In genomic region chr12:120457133-120457532, GRCh38 we compare ENCODE assay signal across 10 cellular contexts. TPM values are rescaled to one million over a fixed set of nuclear protein-coding genes. Genes with fewer than 3 reads are reported as not detected.
A peak's percentile ranks its signal among the peaks of the same experiment; 100 is the strongest.
DNase-seq lines count a peak whose midpoint lies in the region; ATAC-seq, FAIRE-seq and TF ChIP-seq lines count a peak whose summit lies in the region.
"Had no signal": no experiment of that assay in that cellular context is flagged by ENCODE, and none has a peak within 500 bp of the region (broad histone marks: within the 10 kb centered on the region; RNA-seq: fewer than 3 reads in every experiment).

No MANE protein-coding gene starts in this region.

- H3K27ac Mint-ChIP-seq in CD8-positive, alpha-beta T cell = no peak overlapping the region

- DNase-seq in HepG2 (ENCODE audit: low spot score) = peak; percentile 24
- DNase-seq in right lobe of liver = no peak
- peak; percentile 48 for DNase-seq in OCI-LY7 (ENCODE audit: low spot score)
- DNase-seq in fibroblast of mammary gland (ENCODE audit: low read depth) = no peak
- DNase-seq in OCI-M1 (lab: John Stamatoyannopoulos, UW) = no peak
- DNase-seq in foreskin melanocyte = no peak
- DNase-seq in AG08396 (ENCODE audit: low spot score) = no peak
- DNase-seq in CD8-positive, alpha-beta T cell = no peak
- DNase-seq: naive B cell had no signal

- no peaks in the 10 kb centered on the region for H3K27me3 Mint-ChIP-seq in CD8-positive, alpha-beta T cell (ENCODE audit: low read depth)
- H3K27me3 Mint-ChIP-seq: naive B cell had no signal

- H2AFZ ChIP-seq in HepG2 (ENCODE audit: low read length) (no peak overlapping the region), OCI-LY7 (ENCODE audit: low read length) (no peak overlapping the region)

- H4K20me1 ChIP-seq in HepG2 (ENCODE audit: insufficient read depth, low read length) (0 out of 2 replicates have a peak, but pooled peaks cover 9% of the 10 kb centered on the region), OCI-LY7 (ENCODE audit: insufficient read depth, low read length) (peaks cover 3% of the 10 kb centered on the region; the same call in 1 of the 2 replicates)

- no peak overlapping the region for H3K4me3 Mint-ChIP-seq in CD8-positive, alpha-beta T cell
- H3K4me3 Mint-ChIP-seq: naive B cell had no signal

- no peak overlapping the region for H3K27ac ChIP-seq in HepG2 (ENCODE audit: extremely low read length, insufficient read depth, low read length)
- no peak overlapping the region for H3K27ac ChIP-seq in right lobe of liver
- no peak overlapping the region for H3K27ac ChIP-seq in OCI-LY7 (ENCODE audit: low read depth, low read length, poor library complexity, severe bottlenecking)
- no peak overlapping the region for H3K27ac ChIP-seq in CD8-positive, alpha-beta T cell (ENCODE audit: low read depth, low read length)

- peaks cover 5% of the 10 kb centered on the region for H3K4me1 Mint-ChIP-seq in CD8-positive, alpha-beta T cell (ENCODE audit: low read depth)

- ATAC-seq in HepG2 (peak; percentile 63), right lobe of liver (no peak)
- no peak for ATAC-seq in CD8-positive, alpha-beta T cell

- intact Hi-C loops in HepG2 (cut with micrococcal nuclease; ENCODE audit: unreplicated experiment) = loop anchor here (5.0 kb wide), 1 partner anchor 75 kb away; the partner anchor contains the start of gene RNF10
- intact Hi-C loops in right lobe of liver (cut with DNase I) = loop anchor here in 1 of 2 donors (10.0 kb wide), 1 partner anchor 108 kb away; no protein-coding TSS in a partner anchor
- intact Hi-C loops in OCI-LY7 (cut with micrococcal nuclease; ENCODE audit: unreplicated experiment) = no loop called here
- intact Hi-C loops in CD8-positive, alpha-beta T cell (cut with DNase I, micrococcal nuclease) = no loop called here

- H3K36me3 ChIP-seq in HepG2 (replicated peaks in 1 of 2; ENCODE audit: control insufficient read depth in 1 of 2, insufficient read depth in 2 of 2, low read length in 2 of 2) = peaks cover 21 to 63% of the 10 kb centered on the region in 2 experiments
- H3K36me3 ChIP-seq in right lobe of liver = peaks cover 2 to 71% (median 25%) of the 10 kb centered on the region in 4 donors
- peaks cover 94% of the 10 kb centered on the region for H3K36me3 ChIP-seq in OCI-LY7 (ENCODE audit: insufficient read depth, low read length)
- peaks cover 30% of the 10 kb centered on the region for H3K36me3 ChIP-seq in CD8-positive, alpha-beta T cell (ENCODE audit: insufficient read depth, low read length)

- TF ChIP-seq EP300 in HepG2 (IDR thresholded peaks at IDR 0.05; ENCODE audit: low read depth in 2 of 2, low read length in 2 of 2) = no peak
- TF ChIP-seq EP300 in HepG2 (CRISPR knock-in tag; IDR thresholded peaks at IDR 0.05; ENCODE audit: borderline replicate concordance) = no peak

- TF ChIP-seq RAD21 in HepG2 (CRISPR knock-in tag; IDR thresholded peaks at IDR 0.05) = no peak

- BruUV-seq in HepG2 (replicated peaks; lab: Mats Ljungman, UMichigan) = no TSS peak
- no TSS peak for BruUV-seq in OCI-LY7 (replicated peaks; lab: Mats Ljungman, UMichigan)

- H3K27me3 ChIP-seq in HepG2 (ENCODE audit: control insufficient read depth in 1 of 2, insufficient read depth in 2 of 2, low read length in 2 of 2) = no peaks in the 10 kb centered on the region
- H3K27me3 ChIP-seq in right lobe of liver = no peaks in the 10 kb centered on the region
- H3K27me3 ChIP-seq in CD8-positive, alpha-beta T cell (ENCODE audit: insufficient read depth, low read length) = no peaks in the 10 kb centered on the region

- TF ChIP-seq POLR2A in HepG2 (IDR thresholded peaks at IDR 0.05; ENCODE audit: insufficient read depth in 1 of 2, low read depth in 2 of 2, low read length in 2 of 2) (0 out of 4 replicates have a peak, but pooled peaks of 1 of the 2 experiments have one; percentile 23), right lobe of liver (IDR thresholded peaks at IDR 0.05) (no peak)

- TF ChIP-seq CTCF in HepG2 (CRISPR knock-in tag; IDR thresholded peaks at IDR 0.05) = peak; percentile 52
- TF ChIP-seq CTCF in right lobe of liver (IDR thresholded peaks at IDR 0.05) = peak in 1 of 4 donors; percentile 14
- TF ChIP-seq CTCF in OCI-LY7 (conservative IDR thresholded peaks at IDR 0.05; ENCODE audit: low read length) = peak; percentile 74
- TF ChIP-seq CTCF in fibroblast of mammary gland (conservative IDR thresholded peaks at IDR 0.05; ENCODE audit: control insufficient read depth, insufficient read depth, low read depth, low read length) = peak; percentile 39
- TF ChIP-seq CTCF in CD8-positive, alpha-beta T cell (IDR thresholded peaks at IDR 0.05) = no peak

- peaks cover 61% of the 10 kb centered on the region for H3K36me3 Mint-ChIP-seq in CD8-positive, alpha-beta T cell

- H3K4me1 ChIP-seq in HepG2 (ENCODE audit: insufficient read depth, low read length) (no peaks in the 10 kb centered on the region), right lobe of liver (peaks cover 0 to 19% (median 3%) of the 10 kb centered on the region in 4 donors), OCI-LY7 (ENCODE audit: insufficient read depth, low read length, poor library complexity, severe bottlenecking) (no peaks in the 10 kb centered on the region)
- H3K4me1 ChIP-seq in CD8-positive, alpha-beta T cell (ENCODE audit: insufficient read depth, low read length) = no peaks in the 10 kb centered on the region

- FAIRE-seq in HepG2 (lab: Jason Lieb, UNC) = no peak
- FAIRE-seq: G401.6 had no signal

- POLR2A ChIA-PET in HepG2 (lab: Yijun Ruan, JAX) = interaction anchor here (1.2 kb wide), 1 partner anchor 10 kb away, joined by 6 read pairs; no protein-coding TSS in a partner anchor
- POLR2A ChIA-PET in OCI-LY7 (lab: Charles Lee) = interaction anchor here (2.1 kb wide), 1 partner anchor 12 kb away, joined by 6 read pairs; no protein-coding TSS in a partner anchor
- POLR2A ChIA-PET in CD8-positive, alpha-beta T cell (lab: Charles Lee) = interaction anchor here (1.0 kb wide), 1 partner anchor 13 kb away, joined by 3 read pairs; no protein-coding TSS in a partner anchor

- H3K9me3 ChIP-seq in HepG2 (ENCODE audit: low read length) (no peaks in the 10 kb centered on the region), right lobe of liver (no peaks in the 10 kb centered on the region), OCI-LY7 (ENCODE audit: low read length) (no peaks in the 10 kb centered on the region)
- no peaks in the 10 kb centered on the region for H3K9me3 ChIP-seq in CD8-positive, alpha-beta T cell (ENCODE audit: low read length)

- H3K4me3 ChIP-seq in HepG2 (replicated peaks in 1 of 3; ENCODE audit: insufficient read depth in 1 of 3, low read depth in 2 of 3, low read length in 3 of 3) (no peak overlapping the region), right lobe of liver (no peak overlapping the region), OCI-LY7 (ENCODE audit: low read depth, low read length, poor library complexity, severe bottlenecking) (no peak overlapping the region), fibroblast of mammary gland (ENCODE audit: control insufficient read depth, low read depth, low read length) (no peak overlapping the region)
- H3K4me3 ChIP-seq in CD8-positive, alpha-beta T cell (ENCODE audit: low read depth, low read length) = no peak overlapping the region

- H3K4me2 ChIP-seq in HepG2 (ENCODE audit: low read depth, low read length) (no peak overlapping the region), OCI-LY7 (ENCODE audit: low read length) (no peak overlapping the region)

- no peak overlapping the region for H3K9ac ChIP-seq in HepG2 (ENCODE audit: insufficient read depth, low read depth, low read length)

- CTCF ChIA-PET in HepG2 (lab: Yijun Ruan, JAX; ENCODE audit: low intra/inter-chr PET ratio, low total read pairs) = no interaction called here
- CTCF ChIA-PET in OCI-LY7 (lab: Charles Lee; ENCODE audit: unreplicated experiment) = interaction anchor here (0.8 kb wide), 1 partner anchor 11 kb away, joined by 3 read pairs; the partner anchor contains the start of genes GATC and TRIAP1
- CTCF ChIA-PET in CD8-positive, alpha-beta T cell (lab: Charles Lee) = interaction anchor here (1.0 to 2.0 kb wide), 5 partner anchors 9 to 19 kb away, joined by 3 to 9 read pairs (median 4); partner anchors contain the start of gene COX6A1

- no peaks in the 10 kb centered on the region for H3K9me3 Mint-ChIP-seq in CD8-positive, alpha-beta T cell
- H3K9me3 Mint-ChIP-seq: naive B cell had no signal

- no peaks in the 10 kb centered on the region for H3K79me2 ChIP-seq in HepG2 (ENCODE audit: insufficient read depth, low read length)
- peaks cover 2% of the 10 kb centered on the region; the same call in 1 of the 2 replicates for H3K79me2 ChIP-seq in OCI-LY7 (ENCODE audit: insufficient read depth, low read depth, low read length)

- WGBS in HepG2 (ENCODE audit: low lambda C conversion rate) = 95% methylated on average over 6 of the region's 6 CpGs
- 89% methylated on average over 4 of the region's 6 CpGs for WGBS in right lobe of liver (ENCODE audit: insufficient coverage, low coverage, low lambda C conversion rate, missing lambda C conversion rate)

- H3K9me2 ChIP-seq in OCI-LY7 (ENCODE audit: insufficient read depth, low read length) = no peaks in the 10 kb centered on the region

- in situ Hi-C loops in HepG2 (cut with HindIII; ENCODE audit: extremely low pct_ligation_motif_present, low pct_unique_long_range_greater_than_20kb) = no loop called here

RNA-seq across cellular contexts. Expression of gene GATC, which starts 10.9 kb away (rescaled TPM):
- 29.7 and 38.5 TPM in 2 replicates for total RNA-seq in HepG2 (2016; rRNA removed; fragmentation: Illumina TruSeq; extraction: Trizol)
- total RNA-seq in HepG2 (2016; cell fraction: cytosol; rRNA removed; fragmentation: Illumina TruSeq; extraction: Trizol; ENCODE audit: low read depth) = 6.2 and 7.0 TPM in 2 replicates
- 27.8 and 40.0 TPM in 2 replicates for total RNA-seq in HepG2 (2016; cell fraction: insoluble cytoplasmic fraction; rRNA removed; fragmentation: Illumina TruSeq; extraction: Trizol)
- total RNA-seq in HepG2 (2016; cell fraction: membrane; rRNA removed; fragmentation: Illumina TruSeq; extraction: Trizol) = 19.6 and 20.8 TPM in 2 replicates
- total RNA-seq in HepG2 (2016; cell fraction: nucleus; rRNA removed; fragmentation: Illumina TruSeq; extraction: Trizol) = 15.6 and 15.8 TPM in 2 replicates
- polyA plus RNA-seq in HepG2 (2011; rRNA removed) = 16.2 and 17.7 TPM in 2 replicates
- polyA plus RNA-seq in HepG2 (2011; cell fraction: cytosol; rRNA removed) = 11.9 and 14.7 TPM in 2 replicates
- 11.4 and 14.2 TPM in 2 replicates for polyA plus RNA-seq in HepG2 (2011; cell fraction: nucleus; rRNA removed)
- polyA plus RNA-seq in HepG2 (2012) = 16.9 and 17.4 TPM in 2 replicates
- polyA plus RNA-seq in HepG2 (2016; cell fraction: cytosol; fragmentation: Illumina TruSeq; extraction: Trizol; ENCODE audit: low read depth) = 6.3 and 6.9 TPM in 2 replicates
- polyA plus RNA-seq in HepG2 (2016; cell fraction: insoluble cytoplasmic fraction; fragmentation: Illumina TruSeq; extraction: Trizol; ENCODE audit: low read depth) = 39.2 and 42.0 TPM in 2 replicates
- polyA plus RNA-seq in HepG2 (2016; cell fraction: membrane; fragmentation: Illumina TruSeq; extraction: Trizol; ENCODE audit: low read depth) = 16.7 and 17.8 TPM in 2 replicates
- polyA plus RNA-seq in HepG2 (2016; cell fraction: nucleus; fragmentation: Illumina TruSeq; extraction: Trizol; ENCODE audit: insufficient read depth, low read depth) = 24.7 and 31.3 TPM in 2 replicates
- polyA minus RNA-seq in HepG2 (2011; rRNA and poly(A)+ RNA removed; ENCODE audit: low replicate concordance) = 39.6 and 42.0 TPM in 2 replicates
- 11.3 and 14.5 TPM in 2 replicates for polyA minus RNA-seq in HepG2 (2011; cell fraction: cytosol; rRNA and poly(A)+ RNA removed)
- 13.5 and 15.9 TPM in 2 replicates for polyA minus RNA-seq in HepG2 (2011; cell fraction: nucleus; rRNA and poly(A)+ RNA removed)
- total RNA-seq in right lobe of liver = 10 to 100 TPM; 13.4 to 23.8 (median 15.9) TPM
- 36.1 and 37.6 TPM in 2 replicates for total RNA-seq in OCI-LY7 (2014; rRNA removed; shearing (Covaris generic))
- total RNA-seq in OCI-LY7 (2022) = 34.6 and 35.8 TPM in 2 replicates
- total RNA-seq in CD8-positive, alpha-beta T cell = 10 to 100 TPM; 16.6 to 17.3 TPM

RNA-seq across cellular contexts. Expression of gene TRIAP1, which starts 10.9 kb away (rescaled TPM):
- total RNA-seq in HepG2 (2016; rRNA removed; fragmentation: Illumina TruSeq; extraction: Trizol) (117 and 178 TPM in 2 replicates), right lobe of liver (10 to 100 TPM; 13.3 to 28.7 (median 17.0) TPM), OCI-LY7 (2022) (25.9 and 26.4 TPM in 2 replicates)
- 39.1 and 44.5 TPM in 2 replicates for total RNA-seq in HepG2 (2016; cell fraction: cytosol; rRNA removed; fragmentation: Illumina TruSeq; extraction: Trizol; ENCODE audit: low read depth)
- total RNA-seq in HepG2 (2016; cell fraction: insoluble cytoplasmic fraction; rRNA removed; fragmentation: Illumina TruSeq; extraction: Trizol) = 119 and 181 TPM in 2 replicates
- 111 and 122 TPM in 2 replicates for total RNA-seq in HepG2 (2016; cell fraction: membrane; rRNA removed; fragmentation: Illumina TruSeq; extraction: Trizol)
- 43.7 and 44.3 TPM in 2 replicates for total RNA-seq in HepG2 (2016; cell fraction: nucleus; rRNA removed; fragmentation: Illumina TruSeq; extraction: Trizol)
- 44.4 and 55.0 TPM in 2 replicates for polyA plus RNA-seq in HepG2 (2011; rRNA removed)
- 24.2 and 38.0 TPM in 2 replicates for polyA plus RNA-seq in HepG2 (2011; cell fraction: cytosol; rRNA removed)
- polyA plus RNA-seq in HepG2 (2011; cell fraction: nucleus; rRNA removed) = 10.3 and 10.4 TPM in 2 replicates
- polyA plus RNA-seq in HepG2 (2012) = 53.7 and 57.3 TPM in 2 replicates
- polyA plus RNA-seq in HepG2 (2016; cell fraction: cytosol; fragmentation: Illumina TruSeq; extraction: Trizol; ENCODE audit: low read depth) = 40.5 and 48.9 TPM in 2 replicates
- polyA plus RNA-seq in HepG2 (2016; cell fraction: insoluble cytoplasmic fraction; fragmentation: Illumina TruSeq; extraction: Trizol; ENCODE audit: low read depth) = 178 and 205 TPM in 2 replicates
- polyA plus RNA-seq in HepG2 (2016; cell fraction: membrane; fragmentation: Illumina TruSeq; extraction: Trizol; ENCODE audit: low read depth) = 88.7 and 94.2 TPM in 2 replicates
- polyA plus RNA-seq in HepG2 (2016; cell fraction: nucleus; fragmentation: Illumina TruSeq; extraction: Trizol; ENCODE audit: insufficient read depth, low read depth) = 77.8 and 83.9 TPM in 2 replicates
- polyA minus RNA-seq in HepG2 (2011; rRNA and poly(A)+ RNA removed; ENCODE audit: low replicate concordance) = 5.9 and 9.3 TPM in 2 replicates
- 16.6 and 18.5 TPM in 2 replicates for polyA minus RNA-seq in HepG2 (2011; cell fraction: cytosol; rRNA and poly(A)+ RNA removed)
- polyA minus RNA-seq in HepG2 (2011; cell fraction: nucleus; rRNA and poly(A)+ RNA removed) = 11.6 and 11.8 TPM in 2 replicates
- total RNA-seq in OCI-LY7 (2014; rRNA removed; shearing (Covaris generic)) = 23.9 and 28.3 TPM in 2 replicates
- 10 to 100 TPM; 35.8 to 36.0 TPM for total RNA-seq in CD8-positive, alpha-beta T cell

RNA-seq across cellular contexts. Expression of gene SRSF9, which starts 12.4 kb away (rescaled TPM):
- 144 and 153 TPM in 2 replicates for total RNA-seq in HepG2 (2016; rRNA removed; fragmentation: Illumina TruSeq; extraction: Trizol)
- total RNA-seq in HepG2 (2016; cell fraction: cytosol; rRNA removed; fragmentation: Illumina TruSeq; extraction: Trizol; ENCODE audit: low read depth) = 79.8 and 92.3 TPM in 2 replicates
- total RNA-seq in HepG2 (2016; cell fraction: insoluble cytoplasmic fraction; rRNA removed; fragmentation: Illumina TruSeq; extraction: Trizol) = 147 and 151 TPM in 2 replicates
- 156 and 174 TPM in 2 replicates for total RNA-seq in HepG2 (2016; cell fraction: membrane; rRNA removed; fragmentation: Illumina TruSeq; extraction: Trizol)
- 91.6 and 93.3 TPM in 2 replicates for total RNA-seq in HepG2 (2016; cell fraction: nucleus; rRNA removed; fragmentation: Illumina TruSeq; extraction: Trizol)
- 96.2 and 125 TPM in 2 replicates for polyA plus RNA-seq in HepG2 (2011; rRNA removed)
- polyA plus RNA-seq in HepG2 (2011; cell fraction: cytosol; rRNA removed) = 104 and 110 TPM in 2 replicates
- polyA plus RNA-seq in HepG2 (2011; cell fraction: nucleus; rRNA removed) = 63.8 and 77.8 TPM in 2 replicates
- polyA plus RNA-seq in HepG2 (2012) = 107 and 137 TPM in 2 replicates
- 105 and 142 TPM in 2 replicates for polyA plus RNA-seq in HepG2 (2016; cell fraction: cytosol; fragmentation: Illumina TruSeq; extraction: Trizol; ENCODE audit: low read depth)
- polyA plus RNA-seq in HepG2 (2016; cell fraction: insoluble cytoplasmic fraction; fragmentation: Illumina TruSeq; extraction: Trizol; ENCODE audit: low read depth) = 249 and 255 TPM in 2 replicates
- 171 and 200 TPM in 2 replicates for polyA plus RNA-seq in HepG2 (2016; cell fraction: membrane; fragmentation: Illumina TruSeq; extraction: Trizol; ENCODE audit: low read depth)
- polyA plus RNA-seq in HepG2 (2016; cell fraction: nucleus; fragmentation: Illumina TruSeq; extraction: Trizol; ENCODE audit: insufficient read depth, low read depth) = 188 and 193 TPM in 2 replicates
- 43.3 and 56.5 TPM in 2 replicates for polyA minus RNA-seq in HepG2 (2011; rRNA and poly(A)+ RNA removed; ENCODE audit: low replicate concordance)
- polyA minus RNA-seq in HepG2 (2011; cell fraction: cytosol; rRNA and poly(A)+ RNA removed) = 67.3 and 72.5 TPM in 2 replicates
- polyA minus RNA-seq in HepG2 (2011; cell fraction: nucleus; rRNA and poly(A)+ RNA removed) = 74.4 and 78.4 TPM in 2 replicates
- total RNA-seq in right lobe of liver = 10 to 100 TPM; 36.4 to 63.3 (median 60.2) TPM
- total RNA-seq in OCI-LY7 (2014; rRNA removed; shearing (Covaris generic)) = 181 and 203 TPM in 2 replicates
- total RNA-seq in OCI-LY7 (2022) = 281 and 295 TPM in 2 replicates
- total RNA-seq in CD8-positive, alpha-beta T cell = 100 to 1,000 TPM; 137 to 139 TPM

RNA-seq across cellular contexts. Expression of gene COX6A1, which starts 19.2 kb away (rescaled TPM):
- total RNA-seq in HepG2 (2016; rRNA removed; fragmentation: Illumina TruSeq; extraction: Trizol) (204 and 542 TPM in 2 replicates), right lobe of liver (100 to 1,000 TPM; 229 to 625 (median 292) TPM), OCI-LY7 (2022) (449 and 453 TPM in 2 replicates)
- total RNA-seq in HepG2 (2016; cell fraction: cytosol; rRNA removed; fragmentation: Illumina TruSeq; extraction: Trizol; ENCODE audit: low read depth) = 121 and 131 TPM in 2 replicates
- 226 and 562 TPM in 2 replicates for total RNA-seq in HepG2 (2016; cell fraction: insoluble cytoplasmic fraction; rRNA removed; fragmentation: Illumina TruSeq; extraction: Trizol)
- total RNA-seq in HepG2 (2016; cell fraction: membrane; rRNA removed; fragmentation: Illumina TruSeq; extraction: Trizol) = 107 and 111 TPM in 2 replicates
- 291 and 339 TPM in 2 replicates for total RNA-seq in HepG2 (2016; cell fraction: nucleus; rRNA removed; fragmentation: Illumina TruSeq; extraction: Trizol)
- 655 and 673 TPM in 2 replicates for polyA plus RNA-seq in HepG2 (2011; rRNA removed)
- 682 and 991 TPM in 2 replicates for polyA plus RNA-seq in HepG2 (2011; cell fraction: cytosol; rRNA removed)
- 688 and 965 TPM in 2 replicates for polyA plus RNA-seq in HepG2 (2011; cell fraction: nucleus; rRNA removed)
- 389 and 405 TPM in 2 replicates for polyA plus RNA-seq in HepG2 (2012)
- polyA plus RNA-seq in HepG2 (2016; cell fraction: cytosol; fragmentation: Illumina TruSeq; extraction: Trizol; ENCODE audit: low read depth) = 114 and 131 TPM in 2 replicates
- 204 and 225 TPM in 2 replicates for polyA plus RNA-seq in HepG2 (2016; cell fraction: insoluble cytoplasmic fraction; fragmentation: Illumina TruSeq; extraction: Trizol; ENCODE audit: low read depth)
- polyA plus RNA-seq in HepG2 (2016; cell fraction: membrane; fragmentation: Illumina TruSeq; extraction: Trizol; ENCODE audit: low read depth) = 86.9 and 92.6 TPM in 2 replicates
- 490 and 539 TPM in 2 replicates for polyA plus RNA-seq in HepG2 (2016; cell fraction: nucleus; fragmentation: Illumina TruSeq; extraction: Trizol; ENCODE audit: insufficient read depth, low read depth)
- polyA minus RNA-seq in HepG2 (2011; rRNA and poly(A)+ RNA removed; ENCODE audit: low replicate concordance) = 318 and 569 TPM in 2 replicates
- 173 and 174 TPM in 2 replicates for polyA minus RNA-seq in HepG2 (2011; cell fraction: cytosol; rRNA and poly(A)+ RNA removed)
- 97.8 and 134 TPM in 2 replicates for polyA minus RNA-seq in HepG2 (2011; cell fraction: nucleus; rRNA and poly(A)+ RNA removed)
- 543 and 591 TPM in 2 replicates for total RNA-seq in OCI-LY7 (2014; rRNA removed; shearing (Covaris generic))
- total RNA-seq in CD8-positive, alpha-beta T cell = 100 to 1,000 TPM; 118 to 124 TPM

RNA-seq across cellular contexts. Expression of gene DYNLL1, which starts 38.8 kb away (rescaled TPM):
- total RNA-seq in HepG2 (2016; rRNA removed; fragmentation: Illumina TruSeq; extraction: Trizol) (271 and 403 TPM in 2 replicates), right lobe of liver (100 to 1,000 TPM in 5 of 6 experiments, 10 to 100 TPM in 1; 85.0 to 189 (median 164) TPM), OCI-LY7 (2022) (296 and 321 TPM in 2 replicates)
- total RNA-seq in HepG2 (2016; cell fraction: cytosol; rRNA removed; fragmentation: Illumina TruSeq; extraction: Trizol; ENCODE audit: low read depth) = 125 and 176 TPM in 2 replicates
- 277 and 420 TPM in 2 replicates for total RNA-seq in HepG2 (2016; cell fraction: insoluble cytoplasmic fraction; rRNA removed; fragmentation: Illumina TruSeq; extraction: Trizol)
- total RNA-seq in HepG2 (2016; cell fraction: membrane; rRNA removed; fragmentation: Illumina TruSeq; extraction: Trizol) = 174 and 230 TPM in 2 replicates
- total RNA-seq in HepG2 (2016; cell fraction: nucleus; rRNA removed; fragmentation: Illumina TruSeq; extraction: Trizol) = 119 and 123 TPM in 2 replicates
- polyA plus RNA-seq in HepG2 (2011; rRNA removed) = 294 and 318 TPM in 2 replicates
- polyA plus RNA-seq in HepG2 (2011; cell fraction: cytosol; rRNA removed) = 305 and 402 TPM in 2 replicates
- polyA plus RNA-seq in HepG2 (2011; cell fraction: nucleus; rRNA removed) = 130 and 152 TPM in 2 replicates
- 350 and 505 TPM in 2 replicates for polyA plus RNA-seq in HepG2 (2012)
- 240 and 370 TPM in 2 replicates for polyA plus RNA-seq in HepG2 (2016; cell fraction: cytosol; fragmentation: Illumina TruSeq; extraction: Trizol; ENCODE audit: low read depth)
- 862 and 951 TPM in 2 replicates for polyA plus RNA-seq in HepG2 (2016; cell fraction: insoluble cytoplasmic fraction; fragmentation: Illumina TruSeq; extraction: Trizol; ENCODE audit: low read depth)
- 322 and 411 TPM in 2 replicates for polyA plus RNA-seq in HepG2 (2016; cell fraction: membrane; fragmentation: Illumina TruSeq; extraction: Trizol; ENCODE audit: low read depth)
- 362 and 385 TPM in 2 replicates for polyA plus RNA-seq in HepG2 (2016; cell fraction: nucleus; fragmentation: Illumina TruSeq; extraction: Trizol; ENCODE audit: insufficient read depth, low read depth)
- 59.5 and 114 TPM in 2 replicates for polyA minus RNA-seq in HepG2 (2011; rRNA and poly(A)+ RNA removed; ENCODE audit: low replicate concordance)
- 80.5 and 87.3 TPM in 2 replicates for polyA minus RNA-seq in HepG2 (2011; cell fraction: cytosol; rRNA and poly(A)+ RNA removed)
- 57.0 and 67.4 TPM in 2 replicates for polyA minus RNA-seq in HepG2 (2011; cell fraction: nucleus; rRNA and poly(A)+ RNA removed)
- 354 and 400 TPM in 2 replicates for total RNA-seq in OCI-LY7 (2014; rRNA removed; shearing (Covaris generic))
- 10 to 100 TPM; 25.9 to 26.1 TPM for total RNA-seq in CD8-positive, alpha-beta T cell

Comparison
In these comparisons a context has a peak if more than half of its experiments do, and no peak if none do; other contexts are left out.
1. DNase-seq: peak in HepG2 (single experiment) and OCI-LY7 (single experiment); none in right lobe of liver (0 of 3), fibroblast of mammary gland (single experiment), OCI-M1 (single experiment), foreskin melanocyte (single experiment), AG08396 (single experiment) and CD8-positive, alpha-beta T cell (0 of 7).